Comparison of ENCODE assay signal across 8 cellular contexts in genomic region chr10:24724381-24725228, GRCh38. TPM values are rescaled to one million over a fixed set of nuclear protein-coding genes. Genes with fewer than 3 reads are reported as not detected.
A peak's percentile ranks its signal among the peaks of the same experiment; 100 is the strongest.
DNase-seq lines count a peak whose midpoint lies in the region; ATAC-seq, FAIRE-seq and TF ChIP-seq lines count a peak whose summit lies in the region.

No MANE protein-coding gene starts in this region.

- no peaks in the 10 kb centered on the region for H3K4me1 ChIP-seq in right cardiac atrium (ENCODE audit: control insufficient read depth, insufficient read depth, low read length)
- peaks cover 14% of the 10 kb centered on the region for H3K4me1 ChIP-seq in psoas muscle

- intact Hi-C loops in right cardiac atrium (cut with DNase I), result loop anchor here in 3 of 4 donors (5.0 to 10.0 kb wide), 3 partner anchors 77 to 230 kb away; partner anchors contain the start of gene PRTFDC1 (in 3 of the 3)
- intact Hi-C loops in psoas muscle (cut with DNase I), result loop anchor here (2.0 to 10.0 kb wide), 6 partner anchors 37 to 360 kb away; partner anchors contain the start of genes ENKUR (in 2 of the 2) and THNSL1 (in 2 of the 2)

- FAIRE-seq in urothelium cell line (lab: Jason Lieb, UNC), result peak; percentile 89

- DNase-seq in NCI-H187 (lab: John Stamatoyannopoulos, UW) (peak; percentile 75 to 90), T-helper 2 cell (peak; percentile 91 to 97 (median 92)), anterior cingulate cortex (lab: John Stamatoyannopoulos, UW) (peak; percentile 87 to 99 (median 98)), right cardiac atrium (peak; percentile 98 to 100 (median 99)), psoas muscle (peak; percentile 97 to 98), urothelium cell line (ENCODE audit: low spot score) (peak; percentile 97)

- H3K36me3 ChIP-seq in psoas muscle (ENCODE audit: insufficient read depth in 1 of 2, low read depth in 1 of 2), result no peaks in the 10 kb centered on the region

- H3K4me3 ChIP-seq in right cardiac atrium (ENCODE audit: low read length) (peak overlapping the region; percentile 100), psoas muscle (peak overlapping the region; percentile 91)

- WGBS in right cardiac atrium, result under 1% methylated on average over 52 of the region's 52 CpGs
- WGBS in psoas muscle, 3 donors, result 1 to 2% (median 1%) methylated on average over 37 to 52 of the region's 52 CpGs

- ATAC-seq in GM18502 (IDR thresholded peaks at IDR 0.05; ENCODE audit: poor library complexity, unreplicated experiment) (peak; percentile 83), HG02943 (IDR thresholded peaks at IDR 0.05; ENCODE audit: low read depth, unreplicated experiment) (peak; percentile 81), right cardiac atrium (peak; percentile 95), psoas muscle (peak; percentile 93 to 94 (median 93))

- H3K27me3 ChIP-seq in right cardiac atrium (ENCODE audit: control insufficient read depth, insufficient read depth), result no peaks in the 10 kb centered on the region
- H3K27me3 ChIP-seq in psoas muscle (ENCODE audit: insufficient read depth in 3 of 3, low read length in 2 of 3), result no peaks in the 10 kb centered on the region

- no peaks in the 10 kb centered on the region for H3K9me3 ChIP-seq in right cardiac atrium (ENCODE audit: control insufficient read depth, low read length)
- H3K9me3 ChIP-seq in psoas muscle, result no peaks in the 10 kb centered on the region

- H3K27ac ChIP-seq in right cardiac atrium (ENCODE audit: low read length) (peak overlapping the region; percentile 89), psoas muscle (peak overlapping the region; percentile 99)

- TF ChIP-seq CTCF in psoas muscle (IDR thresholded peaks at IDR 0.05), result no peak

RNA-seq across cellular contexts. Expression of gene ARHGAP21, which starts 0.9 kb away (rescaled TPM):
- 10 to 100 TPM; 53.4 to 72.0 (median 57.0) TPM for total RNA-seq in right cardiac atrium
- 23.2 TPM for polyA plus RNA-seq in right cardiac atrium
- total RNA-seq in psoas muscle, result 10 to 100 TPM; 27.7 to 44.7 (median 36.4) TPM
- polyA plus RNA-seq in psoas muscle, result 10 to 100 TPM; 16.1 to 34.2 (median 16.8) TPM

Comparison
In these comparisons a context has a peak if more than half of its experiments do, and no peak if none do; other contexts are left out.
1. Peak in every context shown above with its lines: DNase-seq, ATAC-seq, H3K4me3 ChIP-seq and H3K27ac ChIP-seq.